In the genomic region with DNA sequence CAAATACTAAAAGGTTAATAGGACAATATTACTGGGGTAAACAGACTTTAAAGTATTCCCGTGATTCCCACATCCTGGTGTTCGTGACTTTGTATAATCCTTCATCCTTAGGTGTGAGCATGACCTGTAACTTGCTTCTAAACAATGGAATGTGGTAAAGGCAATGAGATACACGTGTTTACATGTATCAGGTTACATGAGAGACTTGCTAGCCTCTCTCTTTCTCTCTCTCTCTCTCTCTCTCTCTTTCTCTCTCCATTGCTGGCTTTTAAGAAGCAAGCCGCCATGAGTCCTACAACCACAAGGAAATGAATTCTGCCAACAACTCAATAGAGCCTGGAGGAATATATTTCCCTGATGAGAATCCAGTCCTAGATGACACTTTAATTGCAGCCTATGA, we compare ENCODE assay signal across 19 cellular contexts.
DNase-seq lines count a peak whose midpoint lies in the region; ATAC-seq, FAIRE-seq and TF ChIP-seq lines count a peak whose summit lies in the region.
"Had no signal": no experiment of that assay in that cellular context is flagged by ENCODE, and none has a peak within 500 bp of the region (broad histone marks: within the 10 kb centered on the region; RNA-seq: fewer than 3 reads in every experiment).

No MANE protein-coding gene starts in this region.

- no peak overlapping the region for H3K9ac ChIP-seq in HepG2 (ENCODE audit: insufficient read depth, low read depth, low read length)
- H3K9ac ChIP-seq: SK-N-SH had no signal

- TF ChIP-seq RAD21 in HepG2 (CRISPR knock-in tag; IDR thresholded peaks at IDR 0.05), result no peak

- TF ChIP-seq EP300 in HepG2 (IDR thresholded peaks at IDR 0.05; ENCODE audit: low read depth in 2 of 2, low read length in 2 of 2) (no peak), HepG2 (CRISPR knock-in tag; IDR thresholded peaks at IDR 0.05; ENCODE audit: borderline replicate concordance) (no peak)

- H3K36me3 ChIP-seq in HepG2 (replicated peaks in 1 of 2; ENCODE audit: control insufficient read depth in 1 of 2, insufficient read depth in 2 of 2, low read length in 2 of 2), result no peaks in the 10 kb centered on the region
- H3K36me3 ChIP-seq in right lobe of liver, result no peaks in the 10 kb centered on the region
- H3K36me3 ChIP-seq: HAP-1 had no signal

- no peak overlapping the region for H3K4me2 ChIP-seq in HepG2 (ENCODE audit: low read depth, low read length)
- H3K4me2 ChIP-seq: A549, SK-N-SH had no signal

- DNase-seq in HepG2 (ENCODE audit: low spot score), result no peak
- DNase-seq in right lobe of liver, result no peak
- peak; percentile 50 for DNase-seq in M059J (ENCODE audit: low read depth)
- peak; percentile 7 to 17 for DNase-seq in foreskin keratinocyte
- no peak for DNase-seq in NCI-H2081 treated with DMSO at 0.1 percent for 48 hours (lab: John Stamatoyannopoulos, UW)
- DNase-seq in NCI-H2196 (lab: John Stamatoyannopoulos, UW; ENCODE audit: unreplicated experiment), result no peak
- DNase-seq: DMS79; NCI-H1092 treated with DMSO at 0.1 percent for 48 hours; NCI-H1436 treated with DMSO at 0.1 percent for 48 hours; NCI-H1930; NCI-H748 treated with DMSO at 0.1 percent for 48 hours; NK-92 treated with Interleukin-12 subunit alpha and Interleukin-12 subunit beta, amount 100 ng/mL, for 24 hours; SIG-M5; SK-N-SH had no signal

- H3K79me2 ChIP-seq in HepG2 (ENCODE audit: insufficient read depth, low read length), result no peaks in the 10 kb centered on the region

- WGBS in HepG2 (ENCODE audit: low lambda C conversion rate), result 87% methylated on average over 4 of the region's 4 CpGs
- WGBS in right lobe of liver (ENCODE audit: insufficient coverage, low coverage, low lambda C conversion rate, missing lambda C conversion rate), result 68% methylated on average over 4 of the region's 4 CpGs

- intact Hi-C loops in HepG2 (cut with micrococcal nuclease; ENCODE audit: unreplicated experiment), result no loop called here
- intact Hi-C loops in right lobe of liver (cut with DNase I), result no loop called here

- no TSS peak for BruUV-seq in HepG2 (replicated peaks; lab: Mats Ljungman, UMichigan)

- no peak overlapping the region for H2AFZ ChIP-seq in HepG2 (ENCODE audit: low read length)

- no peak for FAIRE-seq in HepG2 (lab: Jason Lieb, UNC)
- FAIRE-seq: A549, D721Med had no signal

- no peak overlapping the region for H3K4me3 ChIP-seq in HepG2 (replicated peaks in 1 of 3; ENCODE audit: insufficient read depth in 1 of 3, low read depth in 2 of 3, low read length in 3 of 3)
- no peak overlapping the region for H3K4me3 ChIP-seq in right lobe of liver
- H3K4me3 ChIP-seq: A549, HAP-1 had no signal

- in situ Hi-C loops in HepG2 (cut with HindIII; ENCODE audit: extremely low pct_ligation_motif_present, low pct_unique_long_range_greater_than_20kb), result no loop called here

- H3K27ac ChIP-seq in HepG2 (ENCODE audit: extremely low read length, insufficient read depth, low read length) (no peak overlapping the region), right lobe of liver (no peak overlapping the region), foreskin keratinocyte (no peak overlapping the region)
- H3K27ac ChIP-seq: A549, RWPE1 had no signal

- H3K4me1 ChIP-seq in HepG2 (ENCODE audit: insufficient read depth, low read length) (peaks cover 26% of the 10 kb centered on the region), right lobe of liver (peaks cover 0 to 7% (median 0%) of the 10 kb centered on the region in 4 donors), foreskin keratinocyte (no peaks in the 10 kb centered on the region)
- H3K4me1 ChIP-seq: HAP-1 had no signal

- POLR2A ChIA-PET in HepG2 (lab: Yijun Ruan, JAX), result no interaction called here

- TF ChIP-seq CTCF in HepG2 (CRISPR knock-in tag; IDR thresholded peaks at IDR 0.05) (no peak), right lobe of liver (IDR thresholded peaks at IDR 0.05) (no peak), foreskin keratinocyte (conservative IDR thresholded peaks at IDR 0.05) (no peak)

- H3K27me3 ChIP-seq in HepG2 (ENCODE audit: control insufficient read depth in 1 of 2, insufficient read depth in 2 of 2, low read length in 2 of 2) (no peaks in the 10 kb centered on the region), right lobe of liver (no peaks in the 10 kb centered on the region), foreskin keratinocyte (peaks cover 3% of the 10 kb centered on the region)

- TF ChIP-seq POLR2A in HepG2 (IDR thresholded peaks at IDR 0.05; ENCODE audit: insufficient read depth in 1 of 2, low read depth in 2 of 2, low read length in 2 of 2) (no peak), right lobe of liver (IDR thresholded peaks at IDR 0.05) (no peak)

- no peaks in the 10 kb centered on the region for H4K20me1 ChIP-seq in HepG2 (ENCODE audit: insufficient read depth, low read length)

- ATAC-seq in HepG2, result no peak
- ATAC-seq in right lobe of liver, result no peak
- ATAC-seq in foreskin keratinocyte, result no peak
- no peak for ATAC-seq in HG02938 (IDR thresholded peaks at IDR 0.05; ENCODE audit: unreplicated experiment)
- ATAC-seq: A549 had no signal

- no peaks in the 10 kb centered on the region for H3K9me3 ChIP-seq in HepG2 (ENCODE audit: low read length)
- H3K9me3 ChIP-seq in right lobe of liver, result no peaks in the 10 kb centered on the region
- H3K9me3 ChIP-seq: HAP-1, SK-N-SH had no signal

- CTCF ChIA-PET in HepG2 (lab: Yijun Ruan, JAX; ENCODE audit: low intra/inter-chr PET ratio, low total read pairs), result no interaction called here

TF ChIP-seq in HepG2, 621 proteins besides CTCF, POLR2A, EP300 and RAD21 (continues in another document):
- TF ChIP-seq, protein P1, sequence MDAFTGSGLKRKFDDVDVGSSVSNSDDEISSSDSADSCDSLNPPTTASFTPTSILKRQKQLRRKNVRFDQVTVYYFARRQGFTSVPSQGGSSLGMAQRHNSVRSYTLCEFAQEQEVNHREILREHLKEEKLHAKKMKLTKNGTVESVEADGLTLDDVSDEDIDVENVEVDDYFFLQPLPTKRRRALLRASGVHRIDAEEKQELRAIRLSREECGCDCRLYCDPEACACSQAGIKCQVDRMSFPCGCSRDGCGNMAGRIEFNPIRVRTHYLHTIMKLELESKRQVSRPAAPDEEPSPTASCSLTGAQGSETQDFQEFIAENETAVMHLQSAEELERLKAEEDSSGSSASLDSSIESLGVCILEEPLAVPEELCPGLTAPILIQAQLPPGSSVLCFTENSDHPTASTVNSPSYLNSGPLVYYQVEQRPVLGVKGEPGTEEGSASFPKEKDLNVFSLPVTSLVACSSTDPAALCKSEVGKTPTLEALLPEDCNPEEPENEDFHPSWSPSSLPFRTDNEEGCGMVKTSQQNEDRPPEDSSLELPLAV (CRISPR knock-in tag; conservative IDR thresholded peaks at IDR 0.05; ENCODE audit: low read depth), result no peak
- TF ChIP-seq, protein P2, sequence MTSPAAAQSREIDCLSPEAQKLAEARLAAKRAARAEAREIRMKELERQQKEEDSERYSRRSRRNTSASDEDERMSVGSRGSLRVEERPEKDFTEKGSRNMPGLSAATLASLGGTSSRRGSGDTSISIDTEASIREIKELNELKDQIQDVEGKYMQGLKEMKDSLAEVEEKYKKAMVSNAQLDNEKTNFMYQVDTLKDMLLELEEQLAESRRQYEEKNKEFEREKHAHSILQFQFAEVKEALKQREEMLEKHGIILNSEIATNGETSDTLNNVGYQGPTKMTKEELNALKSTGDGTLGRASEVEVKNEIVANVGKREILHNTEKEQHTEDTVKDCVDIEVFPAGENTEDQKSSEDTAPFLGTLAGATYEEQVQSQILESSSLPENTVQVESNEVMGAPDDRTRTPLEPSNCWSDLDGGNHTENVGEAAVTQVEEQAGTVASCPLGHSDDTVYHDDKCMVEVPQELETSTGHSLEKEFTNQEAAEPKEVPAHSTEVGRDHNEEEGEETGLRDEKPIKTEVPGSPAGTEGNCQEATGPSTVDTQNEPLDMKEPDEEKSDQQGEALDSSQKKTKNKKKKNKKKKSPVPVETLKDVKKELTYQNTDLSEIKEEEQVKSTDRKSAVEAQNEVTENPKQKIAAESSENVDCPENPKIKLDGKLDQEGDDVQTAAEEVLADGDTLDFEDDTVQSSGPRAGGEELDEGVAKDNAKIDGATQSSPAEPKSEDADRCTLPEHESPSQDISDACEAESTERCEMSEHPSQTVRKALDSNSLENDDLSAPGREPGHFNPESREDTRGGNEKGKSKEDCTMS (CRISPR knock-in tag; conservative IDR thresholded peaks at IDR 0.05), result no peak
- 0 out of 2 replicates have a peak, but pooled peaks have one; percentile 12 for TF ChIP-seq RARA (CRISPR knock-in tag; IDR thresholded peaks at IDR 0.05)
- TF ChIP-seq, protein P3, sequence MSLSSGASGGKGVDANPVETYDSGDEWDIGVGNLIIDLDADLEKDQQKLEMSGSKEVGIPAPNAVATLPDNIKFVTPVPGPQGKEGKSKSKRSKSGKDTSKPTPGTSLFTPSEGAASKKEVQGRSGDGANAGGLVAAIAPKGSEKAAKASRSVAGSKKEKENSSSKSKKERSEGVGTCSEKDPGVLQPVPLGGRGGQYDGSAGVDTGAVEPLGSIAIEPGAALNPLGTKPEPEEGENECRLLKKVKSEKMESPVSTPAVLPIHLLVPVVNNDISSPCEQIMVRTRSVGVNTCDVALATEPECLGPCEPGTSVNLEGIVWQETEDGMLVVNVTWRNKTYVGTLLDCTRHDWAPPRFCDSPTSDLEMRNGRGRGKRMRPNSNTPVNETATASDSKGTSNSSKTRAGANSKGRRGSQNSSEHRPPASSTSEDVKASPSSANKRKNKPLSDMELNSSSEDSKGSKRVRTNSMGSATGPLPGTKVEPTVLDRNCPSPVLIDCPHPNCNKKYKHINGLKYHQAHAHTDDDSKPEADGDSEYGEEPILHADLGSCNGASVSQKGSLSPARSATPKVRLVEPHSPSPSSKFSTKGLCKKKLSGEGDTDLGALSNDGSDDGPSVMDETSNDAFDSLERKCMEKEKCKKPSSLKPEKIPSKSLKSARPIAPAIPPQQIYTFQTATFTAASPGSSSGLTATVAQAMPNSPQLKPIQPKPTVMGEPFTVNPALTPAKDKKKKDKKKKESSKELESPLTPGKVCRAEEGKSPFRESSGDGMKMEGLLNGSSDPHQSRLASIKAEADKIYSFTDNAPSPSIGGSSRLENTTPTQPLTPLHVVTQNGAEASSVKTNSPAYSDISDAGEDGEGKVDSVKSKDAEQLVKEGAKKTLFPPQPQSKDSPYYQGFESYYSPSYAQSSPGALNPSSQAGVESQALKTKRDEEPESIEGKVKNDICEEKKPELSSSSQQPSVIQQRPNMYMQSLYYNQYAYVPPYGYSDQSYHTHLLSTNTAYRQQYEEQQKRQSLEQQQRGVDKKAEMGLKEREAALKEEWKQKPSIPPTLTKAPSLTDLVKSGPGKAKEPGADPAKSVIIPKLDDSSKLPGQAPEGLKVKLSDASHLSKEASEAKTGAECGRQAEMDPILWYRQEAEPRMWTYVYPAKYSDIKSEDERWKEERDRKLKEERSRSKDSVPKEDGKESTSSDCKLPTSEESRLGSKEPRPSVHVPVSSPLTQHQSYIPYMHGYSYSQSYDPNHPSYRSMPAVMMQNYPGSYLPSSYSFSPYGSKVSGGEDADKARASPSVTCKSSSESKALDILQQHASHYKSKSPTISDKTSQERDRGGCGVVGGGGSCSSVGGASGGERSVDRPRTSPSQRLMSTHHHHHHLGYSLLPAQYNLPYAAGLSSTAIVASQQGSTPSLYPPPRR (CRISPR knock-in tag; IDR thresholded peaks at IDR 0.05; ENCODE audit: borderline replicate concordance), result no peak

Comparison
In these comparisons a context has a peak if more than half of its experiments do, and no peak if none do; other contexts are left out.
1. DNase-seq: peak in M059J (single experiment) and foreskin keratinocyte (2 of 2); none in HepG2 (single experiment), right lobe of liver (0 of 3), NCI-H2081 treated with DMSO at 0.1 percent for 48 hours (single experiment) and NCI-H2196 (single experiment).